In genomic region chr1:3676581-3677410, GRCh38 we compare ENCODE assay signal across 10 cellular contexts. TPM values are rescaled to one million over a fixed set of nuclear protein-coding genes. Genes with fewer than 3 reads are reported as not detected.
DNase-seq lines count a peak whose midpoint lies in the region; ATAC-seq and TF ChIP-seq lines count a peak whose summit lies in the region.
"Had no signal": no experiment of that assay in that cellular context is flagged by ENCODE, and none has a peak within 500 bp of the region (broad histone marks: within the 10 kb centered on the region; RNA-seq: fewer than 3 reads in every experiment).

No MANE protein-coding gene starts in this region.

- H3K27me3 ChIP-seq in HL-60 (ENCODE audit: insufficient read depth, poor library complexity, severe bottlenecking) = no peaks in the 10 kb centered on the region

- H3K4me1 Mint-ChIP-seq in naive B cell = peaks cover 50 to 73% (median 57%) of the 10 kb centered on the region in 3 donors

- peaks cover 0 to 13% of the 10 kb centered on the region in 2 donors for H3K36me3 Mint-ChIP-seq in naive B cell

- ATAC-seq in activated CD4-positive, CD25-positive, alpha-beta regulatory T cell treated with anti-CD3 and anti-CD28 coated beads, Interleukin-2, amount 50 U/mL, for 24 hours = peak; percentile 53 to 60
- peak; percentile 62 for ATAC-seq in GM21723 (IDR thresholded peaks at IDR 0.05; ENCODE audit: unreplicated experiment)
- ATAC-seq in naive B cell (ENCODE audit: low read depth in 2 of 2) = peak; percentile 29 to 46
- ATAC-seq: A549, heart right ventricle had no signal

- TF ChIP-seq CTCF in HL-60 (IDR thresholded peaks at IDR 0.05; ENCODE audit: insufficient read depth, low read length) = peak; percentile 8

- H3K9me3 Mint-ChIP-seq in naive B cell = peaks cover 0 to 6% (median 0%) of the 10 kb centered on the region in 7 donors

- peak overlapping the region; percentile 92 for H3K27ac ChIP-seq in HL-60 (replicated peaks)
- H3K27ac ChIP-seq: A549 had no signal

- H3K4me3 ChIP-seq in HL-60 (replicated peaks; ENCODE audit: insufficient read depth, low read length) = no peak overlapping the region
- H3K4me3 ChIP-seq: A549, heart right ventricle had no signal

- DNase-seq in activated CD4-positive, CD25-positive, alpha-beta regulatory T cell (lab: John Stamatoyannopoulos, UW) = no peak
- peak; percentile 41 to 64 for DNase-seq in HL-60 (ENCODE audit: low read depth in 1 of 2, low spot score in 1 of 2)
- no peak for DNase-seq in naive B cell
- no peak for DNase-seq in NCI-H524 (lab: John Stamatoyannopoulos, UW)
- DNase-seq in NCI-H69 (lab: John Stamatoyannopoulos, UW) = no peak
- DNase-seq in NCI-H146 treated with DMSO at 0.1 percent for 48 hours (lab: John Stamatoyannopoulos, UW; ENCODE audit: unreplicated experiment) = no peak

- peak overlapping the region in 7 of 8 donors; percentile 58 to 89 (median 77) for H3K4me3 Mint-ChIP-seq in naive B cell

- H3K27me3 Mint-ChIP-seq in naive B cell = peaks cover 0 to 19% (median 18%) of the 10 kb centered on the region in 3 donors

- peak overlapping the region in 5 of 6 donors; percentile 70 to 86 (median 72) for H3K27ac Mint-ChIP-seq in naive B cell

RNA-seq across cellular contexts. Expression of gene TP73, which starts 24.5 kb away (rescaled TPM):
- not detected for polyA plus RNA-seq in naive B cell (ENCODE audit: low read depth in 6 of 6)

RNA-seq across cellular contexts. Expression of gene WRAP73, which starts 26.9 kb away (rescaled TPM):
- polyA plus RNA-seq in naive B cell (ENCODE audit: low read depth in 6 of 6) = 10 to 100 TPM; 23.4 to 58.3 (median 27.7) TPM

RNA-seq across cellular contexts. Expression of gene TPRG1L, which starts 52.0 kb away (rescaled TPM):
- 10 to 100 TPM; 23.7 to 38.7 (median 35.7) TPM for polyA plus RNA-seq in naive B cell (ENCODE audit: low read depth in 6 of 6)

Comparison
In these comparisons a context has a peak if more than half of its experiments do, and no peak if none do; other contexts are left out.
1. DNase-seq: peak in HL-60 (2 of 2); none in activated CD4-positive, CD25-positive, alpha-beta regulatory T cell (0 of 4), naive B cell (single experiment), NCI-H524 (0 of 2), NCI-H69 (single experiment) and NCI-H146 treated with DMSO at 0.1 percent for 48 hours (single experiment).
2. Peak in every context shown above with its lines, with median percentiles within 50 percentile points of each other: ATAC-seq.